In genomic region chr17:1590031-1590746, GRCh38 we compare ENCODE assay signal across 8 cellular contexts. TPM values are rescaled to one million over a fixed set of nuclear protein-coding genes. Genes with fewer than 3 reads are reported as not detected.
DNase-seq lines count a peak whose midpoint lies in the region; ATAC-seq and TF ChIP-seq lines count a peak whose summit lies in the region.

No MANE protein-coding gene starts in this region.

- H3K27ac ChIP-seq in HUES64 (ENCODE audit: low read depth, low read length) (peak overlapping the region; percentile 28; the same call in 1 of the 2 replicates), body of pancreas (peak overlapping the region in 2 of 4 donors; percentile 55 to 59), vagina (peak overlapping the region; percentile 69)

- TF ChIP-seq POLR2A in body of pancreas (IDR thresholded peaks at IDR 0.05) (no peak), vagina (IDR thresholded peaks at IDR 0.05) (no peak)

- no peaks in the 10 kb centered on the region for H3K9me3 Mint-ChIP-seq in CD14-positive monocyte

- peak overlapping the region; percentile 3; the same call in 1 of the 2 replicates for H3K9ac ChIP-seq in HUES64 (ENCODE audit: low read depth, low read length)

- H3K27me3 ChIP-seq in HUES64 (ENCODE audit: insufficient read depth, low read length) = no peaks in the 10 kb centered on the region
- H3K27me3 ChIP-seq in body of pancreas = no peaks in the 10 kb centered on the region
- no peaks in the 10 kb centered on the region for H3K27me3 ChIP-seq in vagina

- peak overlapping the region; percentile 35 to 60 for H3K4me3 Mint-ChIP-seq in CD14-positive monocyte

- H3K27me3 Mint-ChIP-seq in CD14-positive monocyte (ENCODE audit: low read depth in 3 of 3) = peaks cover 0 to 6% (median 2%) of the 10 kb centered on the region in 3 donors

- TF ChIP-seq CTCF in CD14-positive monocyte (IDR thresholded peaks at IDR 0.05) = no peak
- no peak for TF ChIP-seq CTCF in body of pancreas (IDR thresholded peaks at IDR 0.05)
- no peak for TF ChIP-seq CTCF in vagina (IDR thresholded peaks at IDR 0.05)

- ATAC-seq in body of pancreas = peak; percentile 66
- peak; percentile 49 for ATAC-seq in left lobe of liver
- no peak for ATAC-seq in HG03108 (IDR thresholded peaks at IDR 0.05; ENCODE audit: unreplicated experiment)
- no peak for ATAC-seq in GM21786 (IDR thresholded peaks at IDR 0.05; ENCODE audit: unreplicated experiment)
- ATAC-seq in HG03469 (IDR thresholded peaks at IDR 0.05; ENCODE audit: unreplicated experiment) = no peak

- no peaks in the 10 kb centered on the region for H3K36me3 ChIP-seq in HUES64 (ENCODE audit: insufficient read depth, low read length)
- no peaks in the 10 kb centered on the region for H3K36me3 ChIP-seq in body of pancreas (replicated peaks in 1 of 2; ENCODE audit: insufficient read depth in 1 of 2, low read depth in 2 of 2)
- H3K36me3 ChIP-seq in vagina = no peaks in the 10 kb centered on the region

- intact Hi-C loops in CD14-positive monocyte (cut with micrococcal nuclease) = loop anchor here (1.0 to 5.0 kb wide), 3 partner anchors 17 to 37 kb away; partner anchors contain the start of gene SLC43A2 (in 1 of the 2)
- intact Hi-C loops in body of pancreas (cut with DNase I) = no loop called here
- intact Hi-C loops in vagina (cut with DNase I) = no loop called here

- H3K4me3 ChIP-seq in HUES64 (ENCODE audit: low read length) (no peak overlapping the region), body of pancreas (no peak overlapping the region), vagina (no peak overlapping the region)

- peak overlapping the region; percentile 98 to 99 (median 99) for H3K27ac Mint-ChIP-seq in CD14-positive monocyte

- WGBS in HUES64 = 76% methylated on average over 19 of the region's 19 CpGs
- WGBS in body of pancreas, 2 donors = 54 to 57% methylated on average over 18 of the region's 19 CpGs

- H3K9me3 ChIP-seq in HUES64 (ENCODE audit: insufficient read depth, low read depth, low read length) (no peaks in the 10 kb centered on the region), body of pancreas (no peaks in the 10 kb centered on the region), vagina (no peaks in the 10 kb centered on the region)

- H3K4me1 Mint-ChIP-seq in CD14-positive monocyte = peaks cover 75% of the 10 kb centered on the region

- peaks cover 65 to 87% of the 10 kb centered on the region in 2 donors for H3K36me3 Mint-ChIP-seq in CD14-positive monocyte

- H3K4me1 ChIP-seq in HUES64 (ENCODE audit: insufficient read depth, low read length) = peaks cover 17% of the 10 kb centered on the region
- peaks cover 7% of the 10 kb centered on the region for H3K4me1 ChIP-seq in body of pancreas
- peaks cover 24% of the 10 kb centered on the region for H3K4me1 ChIP-seq in vagina

- peak; percentile 91 for DNase-seq in CD14-positive monocyte (ENCODE audit: low spot score)
- peak in 3 of 4 donors; percentile 24 to 66 (median 56) for DNase-seq in body of pancreas
- no peak for DNase-seq in left lobe of liver (ENCODE audit: low spot score)
- DNase-seq in vagina (ENCODE audit: extremely low spot score in 2 of 2) = no peak

RNA-seq across cellular contexts. Expression of gene PITPNA, which starts 27.6 kb away (rescaled TPM):
- 10 to 100 TPM; 43.5 to 45.0 TPM for polyA plus RNA-seq in CD14-positive monocyte
- polyA plus RNA-seq in HUES64 (2013, experiment 1 of 2) = 32.8 TPM
- polyA plus RNA-seq in HUES64 (2013, experiment 2 of 2) = 42.2 TPM
- total RNA-seq in body of pancreas (10 to 100 TPM; 11.2 to 14.3 TPM), left lobe of liver (29.0 TPM), vagina (46.4 TPM)

RNA-seq across cellular contexts. Expression of gene SLC43A2, which starts 38.4 kb away (rescaled TPM):
- polyA plus RNA-seq in CD14-positive monocyte = 100 to 1,000 TPM; 115 to 151 TPM
- 11.9 TPM for polyA plus RNA-seq in HUES64 (2013, experiment 1 of 2)
- 10.9 TPM for polyA plus RNA-seq in HUES64 (2013, experiment 2 of 2)
- 10 to 100 TPM in 1 of 2 donors, 1 to 10 TPM in 1; 9.6 to 22.4 TPM for total RNA-seq in body of pancreas
- total RNA-seq in left lobe of liver = 3.1 TPM
- 5.2 TPM for total RNA-seq in vagina

RNA-seq across cellular contexts. Expression of gene SCARF1, which starts 55.3 kb away (rescaled TPM):
- 1 to 10 TPM; 5.2 to 6.3 TPM for polyA plus RNA-seq in CD14-positive monocyte
- polyA plus RNA-seq in HUES64 (2013, experiment 1 of 2) = 0.90 TPM
- 1.2 TPM for polyA plus RNA-seq in HUES64 (2013, experiment 2 of 2)
- total RNA-seq in body of pancreas (10 to 100 TPM in 1 of 2 donors, 1 to 10 TPM in 1; 9.1 to 15.5 TPM), left lobe of liver (12.5 TPM), vagina (26.3 TPM)

RNA-seq across cellular contexts. Expression of gene RILP, which starts 59.5 kb away (rescaled TPM):
- polyA plus RNA-seq in CD14-positive monocyte = 10 to 100 TPM; 49.4 to 49.5 TPM
- polyA plus RNA-seq in HUES64 (2013, experiment 1 of 2) = 2.8 TPM
- polyA plus RNA-seq in HUES64 (2013, experiment 2 of 2) = 5.1 TPM
- total RNA-seq in body of pancreas (10 to 100 TPM; 21.0 to 68.2 TPM), left lobe of liver (20.9 TPM), vagina (7.1 TPM)

Comparison
In these comparisons a context has a peak if more than half of its experiments do, and no peak if none do; other contexts are left out.
1. DNase-seq: peak in CD14-positive monocyte (single experiment) and body of pancreas (3 of 4); none in left lobe of liver (single experiment) and vagina (0 of 2).
2. ATAC-seq: peak in body of pancreas (single experiment) and left lobe of liver (single experiment); none in HG03108 (single experiment), GM21786 (single experiment) and HG03469 (single experiment).
3. intact Hi-C loops: an anchor here in CD14-positive monocyte (1.0 to 5.0 kb wide); none called in body of pancreas and vagina.